ENCODE assay signal across 1 cellular context in genomic region chr9:133334161-133334560, GRCh38.
TF ChIP-seq lines count a peak whose summit lies in the region.

No MANE protein-coding gene starts in this region.

TF ChIP-seq in A549, 52 proteins besides CTCF, POLR2A, EP300 and RAD21:
- TF ChIP-seq EHMT2 (IDR thresholded peaks at IDR 0.05; ENCODE audit: low read depth) (no peak), ATOH8 (CRISPR knock-in tag; IDR thresholded peaks at IDR 0.05; ENCODE audit: low read depth) (no peak), MAFK (IDR thresholded peaks at IDR 0.05; ENCODE audit: partially characterized antibody) (no peak), KDM5A (IDR thresholded peaks at IDR 0.05) (no peak), MAX (IDR thresholded peaks at IDR 0.05) (no peak), HOXB13 (CRISPR knock-in tag; IDR thresholded peaks at IDR 0.05; ENCODE audit: low read depth) (no peak), BHLHE40 (IDR thresholded peaks at IDR 0.05; ENCODE audit: low read depth, low read length) (no peak), ZNF302 (CRISPR knock-in tag; IDR thresholded peaks at IDR 0.05) (no peak), RARB (CRISPR knock-in tag; IDR thresholded peaks at IDR 0.05) (no peak)
